ENCODE assay signal across 19 cellular contexts in genomic region chr2:50514881-50515280, GRCh38.
DNase-seq lines count a peak whose midpoint lies in the region; ATAC-seq, FAIRE-seq and TF ChIP-seq lines count a peak whose summit lies in the region.
"Had no signal": no experiment of that assay in that cellular context is flagged by ENCODE, and none has a peak within 500 bp of the region (broad histone marks: within the 10 kb centered on the region; RNA-seq: fewer than 3 reads in every experiment).

No MANE protein-coding gene starts in this region.

- no peak overlapping the region; a peak in 1 of 4 replicates for H3K4me2 ChIP-seq in H1 (ENCODE audit: insufficient read depth in 1 of 2, low read depth in 2 of 2, low read length in 2 of 2)
- H3K4me2 ChIP-seq in trophoblast cell (ENCODE audit: low read length): no peak overlapping the region

- H4K5ac ChIP-seq in H1 (ENCODE audit: insufficient read length, low read depth, low read length): no peak overlapping the region

- TF ChIP-seq RAD21 in H1 (IDR thresholded peaks at IDR 0.05 in 1 of 2, conservative IDR thresholded peaks at IDR 0.05 in 1 of 2; ENCODE audit: low read depth in 2 of 2, low read length in 2 of 2): no peak

- H4K20me1 ChIP-seq in H1 (replicated peaks in 1 of 2; ENCODE audit: control insufficient read depth in 1 of 2, insufficient read depth in 2 of 2, low read length in 2 of 2): no peaks in the 10 kb centered on the region

- no peak overlapping the region for H3K4me3 ChIP-seq in H1 (ENCODE audit: extremely low read depth in 1 of 4, insufficient read depth in 2 of 4, low read depth in 3 of 4, low read length in 4 of 4)
- no peak overlapping the region for H3K4me3 ChIP-seq in trophoblast cell (ENCODE audit: low read depth, low read length)
- H3K4me3 ChIP-seq: esophagus muscularis mucosa, vagina had no signal

- H4K12ac ChIP-seq in trophoblast cell (ENCODE audit: low read depth, low read length): no peak overlapping the region

- H2BK20ac ChIP-seq in H1 (ENCODE audit: low read length): no peak overlapping the region

- no peak overlapping the region for H2BK120ac ChIP-seq in H1 (replicated peaks; ENCODE audit: low read depth, low read length)
- no peak overlapping the region for H2BK120ac ChIP-seq in trophoblast cell (ENCODE audit: insufficient read depth, low read length, poor library complexity)

- H3K14ac ChIP-seq in H1 (ENCODE audit: insufficient read length) (no peak overlapping the region), trophoblast cell (ENCODE audit: low read length) (no peak overlapping the region)

- H3K9me3 ChIP-seq in H1 (ENCODE audit: insufficient read depth in 2 of 2, low read depth in 1 of 2, low read length in 1 of 2) (no peaks in the 10 kb centered on the region), trophoblast cell (ENCODE audit: insufficient read depth, low read depth, low read length) (no peaks in the 10 kb centered on the region)
- H3K9me3 ChIP-seq: esophagus muscularis mucosa, vagina had no signal

- no peak overlapping the region for H3K56ac ChIP-seq in H1 (replicated peaks; ENCODE audit: insufficient read length, low read depth, low read length)

- H2AFZ ChIP-seq in H1 (ENCODE audit: low read length) (no peak overlapping the region), trophoblast cell (ENCODE audit: insufficient read depth, low read length, poor library complexity) (peak overlapping the region; percentile 10)

- TF ChIP-seq CTCF in H1 (IDR thresholded peaks at IDR 0.05; ENCODE audit: control extremely low read depth in 1 of 3, insufficient read depth in 1 of 3, low read depth in 1 of 3, low read length in 3 of 3): no peak

- TF ChIP-seq POLR2A in H1 (IDR thresholded peaks at IDR 0.05; ENCODE audit: control extremely low read depth in 1 of 2, low read depth in 2 of 2, low read length in 2 of 2): no peak

- no peak overlapping the region for H3K9ac ChIP-seq in H1 (replicated peaks in 1 of 4; ENCODE audit: extremely low read depth in 1 of 4, low read depth in 3 of 4, low read length in 3 of 4)
- H3K9ac ChIP-seq in trophoblast cell (ENCODE audit: low read length): no peak overlapping the region

- no peak overlapping the region for H4K91ac ChIP-seq in H1 (replicated peaks; ENCODE audit: insufficient read length, low read length)
- H4K91ac ChIP-seq in trophoblast cell (ENCODE audit: low read depth, low read length): no peak overlapping the region

- H3K4me1 ChIP-seq in H1 (replicated peaks in 1 of 4; ENCODE audit: control insufficient read depth in 3 of 4, insufficient read depth in 4 of 4, low read length in 3 of 4): peaks cover 0 to 6% (median 1%) of the 10 kb centered on the region in 4 experiments; a peak in 3 of 7 replicates
- peaks cover 0 to 2% of the 10 kb centered on the region in 2 experiments for H3K4me1 ChIP-seq in trophoblast cell (ENCODE audit: control insufficient read depth in 1 of 2, insufficient read depth in 2 of 2, low read length in 2 of 2)
- H3K4me1 ChIP-seq: esophagus muscularis mucosa, vagina had no signal

- no peak overlapping the region for H2AK5ac ChIP-seq in H1 (ENCODE audit: low read depth, low read length)
- H2AK5ac ChIP-seq in trophoblast cell (ENCODE audit: low read length): no peak overlapping the region

- no peaks in the 10 kb centered on the region for H3K23me2 ChIP-seq in H1 (ENCODE audit: low read depth, low read length)

- TF ChIP-seq EP300 in H1 (IDR thresholded peaks at IDR 0.05; ENCODE audit: borderline replicate concordance in 1 of 2, low read depth in 2 of 2, low read length in 2 of 2): no peak

- H3K36me3 ChIP-seq in H1 (ENCODE audit: control insufficient read depth in 2 of 4, insufficient read depth in 4 of 4, low read length in 3 of 4) (no peaks in the 10 kb centered on the region), trophoblast cell (ENCODE audit: control insufficient read depth in 1 of 2, insufficient read depth in 2 of 2, low read length in 2 of 2) (no peaks in the 10 kb centered on the region)
- H3K36me3 ChIP-seq: esophagus muscularis mucosa, vagina had no signal

- H3K79me1 ChIP-seq in H1 (ENCODE audit: low read depth, low read length) (no peaks in the 10 kb centered on the region), trophoblast cell (ENCODE audit: low read length) (no peaks in the 10 kb centered on the region)

- CTCF ChIA-PET in H1 (lab: Charles Lee; ENCODE audit: partially characterized antibody): interaction anchor here (0.9 to 1.3 kb wide), 2 partner anchors 14 to 21 kb away, joined by 3 to 4 read pairs; no protein-coding TSS in a partner anchor

- H2BK12ac ChIP-seq in H1 (ENCODE audit: low read depth, low read length): no peak overlapping the region
- H2BK12ac ChIP-seq in trophoblast cell (ENCODE audit: low read length): no peak overlapping the region

- H3K27me3 ChIP-seq in H1 (replicated peaks in 1 of 4; ENCODE audit: control insufficient read depth in 3 of 4, extremely low read depth in 1 of 4, insufficient read depth in 3 of 4, low read length in 3 of 4) (no peaks in the 10 kb centered on the region), trophoblast cell (ENCODE audit: insufficient read depth, low read length) (no peaks in the 10 kb centered on the region)
- H3K27me3 ChIP-seq: esophagus muscularis mucosa, vagina had no signal

- no peaks in the 10 kb centered on the region for H3K79me2 ChIP-seq in H1 (ENCODE audit: control insufficient read depth in 1 of 2, insufficient read depth in 2 of 2, low read length in 2 of 2)
- H3K79me2 ChIP-seq in trophoblast cell (ENCODE audit: control insufficient read depth, insufficient read depth, low read length, poor library complexity): no peaks in the 10 kb centered on the region

- H3K4ac ChIP-seq in H1 (replicated peaks; ENCODE audit: insufficient read length, low read depth, low read length): no peak overlapping the region
- H3K4ac ChIP-seq in trophoblast cell (ENCODE audit: low read depth, low read length): no peak overlapping the region

- WGBS in H1 (ENCODE audit: extremely low coverage in 1 of 2, insufficient coverage in 1 of 2, insufficient read length in 1 of 2, insufficient replicate concordance in 2 of 2, low coverage in 1 of 2, low lambda C conversion rate in 2 of 2, missing lambda C conversion rate in 1 of 2), 2 experiments: 55% methylated on average over 4 of the region's 4 CpGs; no CpG with 5 or more reads in 1 of the 2 experiments
- WGBS in trophoblast cell (ENCODE audit: extremely low coverage, insufficient coverage, insufficient read length): no CpG with 5 or more reads among the region's 4 CpGs

- H4K8ac ChIP-seq in H1 (ENCODE audit: extremely low read depth, insufficient read depth, low read length): no peak overlapping the region
- no peak overlapping the region for H4K8ac ChIP-seq in trophoblast cell (ENCODE audit: low read depth, low read length)

- ATAC-seq in HG02885 (IDR thresholded peaks at IDR 0.05; ENCODE audit: poor library complexity, unreplicated experiment): no peak

- POLR2A ChIA-PET in H1 (lab: Charles Lee; ENCODE audit: partially characterized antibody): no interaction called here

- H3K23ac ChIP-seq in H1 (ENCODE audit: insufficient read length) (no peak overlapping the region), trophoblast cell (ENCODE audit: low read length) (no peak overlapping the region)

- H2BK5ac ChIP-seq in H1 (ENCODE audit: low read depth, low read length) (no peak overlapping the region), trophoblast cell (ENCODE audit: low read depth, low read length, poor library complexity) (no peak overlapping the region)

- H3K18ac ChIP-seq in H1 (ENCODE audit: extremely low read depth, low read length) (no peak overlapping the region), trophoblast cell (ENCODE audit: low read length) (no peak overlapping the region)

- FAIRE-seq in H1 (lab: Jason Lieb, UNC): peak; percentile 57

- peak; percentile 1 for DNase-seq in NCI-H748 (lab: John Stamatoyannopoulos, UW; ENCODE audit: unreplicated experiment)
- no peak for DNase-seq in NCI-H748 treated with DMSO at 0.1 percent for 48 hours (lab: John Stamatoyannopoulos, UW)
- peak; percentile 74 for DNase-seq in NCI-H2227 (lab: John Stamatoyannopoulos, UW; ENCODE audit: unreplicated experiment)
- peak; percentile 19 to 64 for DNase-seq in H1 (ENCODE audit: low read depth in 1 of 2, low spot score in 2 of 2)
- no peak for DNase-seq in trophoblast cell
- no peak for DNase-seq in T-helper 9 cell
- no peak for DNase-seq in activated naive CD4-positive, alpha-beta T cell (lab: John Stamatoyannopoulos, UW)
- DNase-seq: ACHN; activated CD4-positive, alpha-beta T cell treated with anti-CD3 and anti-CD28 coated beads, Interleukin-2, amount 50 U/mL, for 1 hour; activated naive CD4-positive, alpha-beta T cell treated with Interleukin-2 at 50 U/mL for 16 hours; amygdala; caudate nucleus; KBM-7; nucleus accumbens; SHP77 treated with DMSO at 0.1 percent for 48 hours had no signal

- no peak overlapping the region for H3K27ac ChIP-seq in H1 (ENCODE audit: low read depth, low read length)
- H3K27ac ChIP-seq in trophoblast cell (ENCODE audit: low read depth, low read length): no peak overlapping the region
- H3K27ac ChIP-seq: C4-2B, esophagus muscularis mucosa, vagina had no signal

- H2BK15ac ChIP-seq in H1 (ENCODE audit: low read length): no peak overlapping the region

TF ChIP-seq in H1, 55 proteins besides CTCF, POLR2A, EP300 and RAD21:
- TF ChIP-seq SIX5 (IDR thresholded peaks at IDR 0.05; ENCODE audit: low read depth, low read length) (no peak), SIN3A (conservative IDR thresholded peaks at IDR 0.05 in 1 of 2, IDR thresholded peaks at IDR 0.05 in 1 of 2; ENCODE audit: low read depth in 1 of 2, low read length in 2 of 2) (0 out of 4 replicates have a peak, but pooled peaks of 1 of the 2 experiments have one; percentile 56), EGR1 (IDR thresholded peaks at IDR 0.05; ENCODE audit: borderline replicate concordance, low read depth, low read length) (no peak), NANOG (IDR thresholded peaks at IDR 0.05; ENCODE audit: insufficient read depth, low read depth, low read length, poor library complexity, severe bottlenecking) (no peak), BACH1 (IDR thresholded peaks at IDR 0.05; ENCODE audit: low read length) (no peak), SP2 (IDR thresholded peaks at IDR 0.05; ENCODE audit: low read length) (no peak), CHD2 (IDR thresholded peaks at IDR 0.05; ENCODE audit: low read length) (no peak), HDAC6 (IDR thresholded peaks at IDR 0.05; ENCODE audit: low read depth, low read length) (no peak), BRCA1 (IDR thresholded peaks at IDR 0.05; ENCODE audit: low read depth, low read length) (no peak), JUND (IDR thresholded peaks at IDR 0.05; ENCODE audit: low read length) (no peak), MAX (IDR thresholded peaks at IDR 0.05) (peak; percentile 68), YY1 (IDR thresholded peaks at IDR 0.05; ENCODE audit: low read depth, low read length) (0 out of 2 replicates have a peak, but pooled peaks have one; percentile 30), TAF7 (optimal IDR thresholded peaks at IDR 0.05; ENCODE audit: borderline replicate concordance, low read depth, low read length) (no peak), FOSL1 (IDR thresholded peaks at IDR 0.05; ENCODE audit: insufficient read depth, low read depth, low read length) (no peak)

Comparison
In these comparisons a context has a peak if more than half of its experiments do, and no peak if none do; other contexts are left out.
1. DNase-seq: peak in NCI-H748 (single experiment), NCI-H2227 (single experiment) and H1 (2 of 2); none in NCI-H748 treated with DMSO at 0.1 percent for 48 hours (single experiment), trophoblast cell (0 of 2), T-helper 9 cell (single experiment) and activated naive CD4-positive, alpha-beta T cell (0 of 4).